Comparison of ENCODE assay signal across 15 cellular contexts in the genomic region with DNA sequence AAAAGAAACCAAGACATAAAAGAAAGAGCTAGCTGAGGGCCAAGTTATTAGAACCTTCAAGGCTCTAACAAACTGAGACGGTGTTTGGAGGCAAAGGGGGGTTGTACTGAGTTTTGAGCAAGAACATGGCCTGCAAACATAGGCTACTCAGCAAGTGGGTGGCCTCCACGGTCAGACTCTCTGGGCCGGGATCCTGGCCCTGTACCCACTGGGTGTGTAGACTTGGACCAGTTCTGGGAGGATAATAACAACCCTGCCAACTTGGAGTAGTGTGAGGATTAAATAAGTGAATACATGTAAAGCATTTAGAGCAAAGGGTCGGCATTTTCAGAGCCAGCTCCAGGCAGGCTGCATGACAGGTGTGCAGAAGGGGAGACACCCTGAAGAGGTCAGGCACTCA. TPM values are rescaled to one million over a fixed set of nuclear protein-coding genes. Genes with fewer than 3 reads are reported as not detected.
DNase-seq lines count a peak whose midpoint lies in the region; ATAC-seq and TF ChIP-seq lines count a peak whose summit lies in the region.
"Had no signal": no experiment of that assay in that cellular context is flagged by ENCODE, and none has a peak within 500 bp of the region (broad histone marks: within the 10 kb centered on the region; RNA-seq: fewer than 3 reads in every experiment).

No MANE protein-coding gene starts in this region.

- CTCF ChIA-PET in activated CD8-positive, alpha-beta T cell treated with anti-CD3 and anti-CD28 coated beads for 36 hours (lab: Charles Lee) = no interaction called here

- no peak overlapping the region for H3K4me3 ChIP-seq in fibroblast of the aortic adventitia (ENCODE audit: low read depth, low read length)
- no peak overlapping the region for H3K4me3 ChIP-seq in left ventricle myocardium inferior
- H3K4me3 ChIP-seq in uterus = no peak overlapping the region
- H3K4me3 ChIP-seq: A549 had no signal

- no peak for ATAC-seq in activated CD8-positive, alpha-beta T cell treated with anti-CD3 and anti-CD28 coated beads for 36 hours
- ATAC-seq: A549 had no signal

- H3K36me3 ChIP-seq in left ventricle myocardium inferior (no peaks in the 10 kb centered on the region), uterus (no peaks in the 10 kb centered on the region)

- TF ChIP-seq CTCF in fibroblast of the aortic adventitia (IDR thresholded peaks at IDR 0.05; ENCODE audit: insufficient read depth, low read length) = no peak
- TF ChIP-seq CTCF in left ventricle myocardium inferior (IDR thresholded peaks at IDR 0.05; ENCODE audit: borderline replicate concordance) = no peak
- no peak for TF ChIP-seq CTCF in nephron progenitor cell (IDR thresholded peaks at IDR 0.05)
- no peak for TF ChIP-seq CTCF in uterus (IDR thresholded peaks at IDR 0.05)
- no peak for TF ChIP-seq CTCF in activated CD8-positive, alpha-beta T cell treated with anti-CD3 and anti-CD28 coated beads for 36 hours (IDR thresholded peaks at IDR 0.05)

- peaks cover 6% of the 10 kb centered on the region for H3K27me3 Mint-ChIP-seq in nephron progenitor cell (ENCODE audit: low read depth, poor library complexity)
- H3K27me3 Mint-ChIP-seq in activated CD8-positive, alpha-beta T cell treated with anti-CD3 and anti-CD28 coated beads for 36 hours = peaks cover 15% of the 10 kb centered on the region

- POLR2A ChIA-PET in activated CD8-positive, alpha-beta T cell treated with anti-CD3 and anti-CD28 coated beads for 36 hours (lab: Charles Lee) = interaction anchor here (0.7 kb wide), 1 partner anchor 264 kb away, joined by 4 read pairs; no protein-coding TSS in a partner anchor

- H3K9me3 ChIP-seq in left ventricle myocardium inferior (replicated peaks) (no peaks in the 10 kb centered on the region), uterus (no peaks in the 10 kb centered on the region)
- H3K9me3 ChIP-seq: A549, Caco-2 had no signal

- no peak for TF ChIP-seq POLR2A in uterus (IDR thresholded peaks at IDR 0.05)

- no peaks in the 10 kb centered on the region for H3K36me3 Mint-ChIP-seq in nephron progenitor cell (ENCODE audit: low read depth)
- no peaks in the 10 kb centered on the region for H3K36me3 Mint-ChIP-seq in activated CD8-positive, alpha-beta T cell treated with anti-CD3 and anti-CD28 coated beads for 36 hours (ENCODE audit: low read depth)
- H3K36me3 Mint-ChIP-seq: CD14-positive monocyte; CD8-positive, alpha-beta memory T cell had no signal

- H3K4me1 ChIP-seq in left ventricle myocardium inferior (peaks cover 63% of the 10 kb centered on the region), uterus (no peaks in the 10 kb centered on the region)
- H3K4me1 ChIP-seq: A549 had no signal

- H3K4me3 Mint-ChIP-seq in nephron progenitor cell = no peak overlapping the region
- H3K4me3 Mint-ChIP-seq in activated CD8-positive, alpha-beta T cell treated with anti-CD3 and anti-CD28 coated beads for 36 hours = no peak overlapping the region
- H3K4me3 Mint-ChIP-seq: CD14-positive monocyte; CD8-positive, alpha-beta memory T cell; HFFc6 had no signal

- intact Hi-C loops in left ventricle myocardium inferior (cut with micrococcal nuclease) = no loop called here
- intact Hi-C loops in uterus (cut with DNase I; ENCODE audit: low total_unique reads) = no loop called here
- intact Hi-C loops in posterior cingulate gyrus (cut with DNase I) = no loop called here
- intact Hi-C loops in activated CD8-positive, alpha-beta T cell treated with anti-CD3 and anti-CD28 coated beads for 36 hours (cut with micrococcal nuclease) = no loop called here

- H3K27me3 ChIP-seq in left ventricle myocardium inferior (ENCODE audit: low read depth) (no peaks in the 10 kb centered on the region), uterus (no peaks in the 10 kb centered on the region)

- H3K4me1 Mint-ChIP-seq in nephron progenitor cell = peaks cover 66% of the 10 kb centered on the region
- no peaks in the 10 kb centered on the region for H3K4me1 Mint-ChIP-seq in activated CD8-positive, alpha-beta T cell treated with anti-CD3 and anti-CD28 coated beads for 36 hours (ENCODE audit: low read depth)
- H3K4me1 Mint-ChIP-seq: CD14-positive monocyte; CD8-positive, alpha-beta memory T cell had no signal

- H3K27ac ChIP-seq in left ventricle myocardium inferior (replicated peaks) (peak overlapping the region; percentile 68), uterus (peak overlapping the region; percentile 28 to 43)
- H3K27ac ChIP-seq: A549 had no signal

- H3K27ac Mint-ChIP-seq in nephron progenitor cell = peak overlapping the region; percentile 23
- H3K27ac Mint-ChIP-seq in activated CD8-positive, alpha-beta T cell treated with anti-CD3 and anti-CD28 coated beads for 36 hours = no peak overlapping the region
- H3K27ac Mint-ChIP-seq: CD14-positive monocyte, HFFc6 had no signal

- H3K9me3 Mint-ChIP-seq in nephron progenitor cell = peaks cover 4% of the 10 kb centered on the region
- no peaks in the 10 kb centered on the region for H3K9me3 Mint-ChIP-seq in activated CD8-positive, alpha-beta T cell treated with anti-CD3 and anti-CD28 coated beads for 36 hours
- H3K9me3 Mint-ChIP-seq: CD8-positive, alpha-beta memory T cell; HFFc6 had no signal

- DNase-seq in fibroblast of the aortic adventitia (ENCODE audit: low read depth) (peak; percentile 11), left ventricle myocardium inferior (no peak), nephron progenitor cell (no peak), uterus (no peak), medulla oblongata (ENCODE audit: extremely low spot score) (no peak), posterior cingulate gyrus (no peak)
- DNase-seq in activated CD8-positive, alpha-beta T cell treated with anti-CD3 and anti-CD28 coated beads for 36 hours = no peak
- DNase-seq: Caco-2; CD8-positive, alpha-beta memory T cell; DMS53; GF-D8; HCEC 1CT; HFFc6 had no signal

RNA-seq across cellular contexts. Expression of a gene that starts 56.1 kb away (rescaled TPM):
- 0.08 and 7.3 TPM in 2 replicates for total RNA-seq in fibroblast of the aortic adventitia (ENCODE audit: low replicate concordance)
- total RNA-seq in left ventricle myocardium inferior = 25.9 TPM
- 10 to 100 TPM in 1 of 4 donors, 1 to 10 TPM in 3; 2.0 to 74.2 (median 4.2) TPM for total RNA-seq in uterus
- total RNA-seq in activated CD8-positive, alpha-beta T cell treated with anti-CD3 and anti-CD28 coated beads for 36 hours = not detected
- total RNA-seq: CD8-positive, alpha-beta memory T cell had no signal
